ENCODE assay signal across 19 cellular contexts in the genomic region with DNA sequence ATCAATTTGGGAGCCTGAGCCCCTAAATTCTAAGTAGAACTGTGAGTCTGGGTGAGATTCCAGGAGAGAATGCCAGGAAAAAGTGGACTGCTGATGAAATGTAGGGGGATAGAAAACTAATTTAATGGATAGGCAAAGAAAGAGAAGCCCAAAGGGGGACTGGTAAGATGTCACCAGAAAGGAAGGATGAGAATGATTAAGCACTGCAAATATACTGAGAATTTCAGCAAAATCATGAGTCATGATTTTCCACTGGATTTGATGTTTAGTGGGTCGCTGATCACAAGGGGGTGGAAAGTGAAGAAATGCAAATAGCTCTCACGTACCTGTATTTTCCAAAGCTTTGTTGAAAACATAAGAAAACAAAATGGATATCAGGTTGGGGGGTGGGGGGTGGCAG.
A peak's percentile ranks its signal among the peaks of the same experiment; 100 is the strongest.
DNase-seq lines count a peak whose midpoint lies in the region; ATAC-seq and TF ChIP-seq lines count a peak whose summit lies in the region.
"Had no signal": no experiment of that assay in that cellular context is flagged by ENCODE, and none has a peak within 500 bp of the region (broad histone marks: within the 10 kb centered on the region; RNA-seq: fewer than 3 reads in every experiment).

No MANE protein-coding gene starts in this region.

- POLR2A ChIA-PET in activated CD8-positive, alpha-beta T cell treated with anti-CD3 and anti-CD28 coated beads for 36 hours (lab: Charles Lee) = no interaction called here
- POLR2A ChIA-PET in activated CD8-positive, alpha-beta T cell treated with anti-CD3 and anti-CD28 coated beads, Interleukin-2, amount 10 ng/mL, durations not matched to agents 7 days and 5 days (lab: Charles Lee) = interaction anchor here (0.9 kb wide), 1 partner anchor 18 kb away, joined by 3 read pairs; no protein-coding TSS in a partner anchor

- H3K36me3 Mint-ChIP-seq in activated CD8-positive, alpha-beta T cell treated with anti-CD3 and anti-CD28 coated beads for 36 hours (ENCODE audit: low read depth) = peaks cover 35% of the 10 kb centered on the region
- peaks cover 5% of the 10 kb centered on the region for H3K36me3 Mint-ChIP-seq in activated CD8-positive, alpha-beta T cell treated with anti-CD3 and anti-CD28 coated beads, Interleukin-2, amount 10 ng/mL, durations not matched to agents 7 days and 5 days (ENCODE audit: low read depth)
- no peaks in the 10 kb centered on the region for H3K36me3 Mint-ChIP-seq in brain

- TF ChIP-seq CTCF in activated CD8-positive, alpha-beta T cell treated with anti-CD3 and anti-CD28 coated beads for 36 hours (IDR thresholded peaks at IDR 0.05) = no peak
- no peak for TF ChIP-seq CTCF in brain (conservative IDR thresholded peaks at IDR 0.05)

- H3K4me1 Mint-ChIP-seq in activated CD8-positive, alpha-beta T cell treated with anti-CD3 and anti-CD28 coated beads for 36 hours (ENCODE audit: low read depth) = peaks cover 15% of the 10 kb centered on the region
- no peaks in the 10 kb centered on the region for H3K4me1 Mint-ChIP-seq in activated CD8-positive, alpha-beta T cell treated with anti-CD3 and anti-CD28 coated beads, Interleukin-2, amount 10 ng/mL, durations not matched to agents 7 days and 5 days (ENCODE audit: low read depth)
- H3K4me1 Mint-ChIP-seq in brain = peaks cover 17% of the 10 kb centered on the region
- H3K4me1 Mint-ChIP-seq: memory B cell had no signal

- intact Hi-C loops in activated CD8-positive, alpha-beta T cell treated with anti-CD3 and anti-CD28 coated beads for 36 hours (cut with micrococcal nuclease) = no loop called here

- no peak overlapping the region for H3K4me3 Mint-ChIP-seq in activated CD8-positive, alpha-beta T cell treated with anti-CD3 and anti-CD28 coated beads for 36 hours
- no peak overlapping the region for H3K4me3 Mint-ChIP-seq in activated CD8-positive, alpha-beta T cell treated with anti-CD3 and anti-CD28 coated beads, Interleukin-2, amount 10 ng/mL, durations not matched to agents 7 days and 5 days
- H3K4me3 Mint-ChIP-seq in brain = no peak overlapping the region
- H3K4me3 Mint-ChIP-seq: activated CD4-positive, alpha-beta memory T cell treated with anti-CD3 and anti-CD28 coated beads, Interleukin-2, amount 10 ng/mL, durations not matched to agents 7 days and 5 days; memory B cell; nephron progenitor cell had no signal

- no peaks in the 10 kb centered on the region for H3K27me3 Mint-ChIP-seq in activated CD8-positive, alpha-beta T cell treated with anti-CD3 and anti-CD28 coated beads for 36 hours
- H3K27me3 Mint-ChIP-seq in activated CD8-positive, alpha-beta T cell treated with anti-CD3 and anti-CD28 coated beads, Interleukin-2, amount 10 ng/mL, durations not matched to agents 7 days and 5 days (ENCODE audit: low read depth) = no peaks in the 10 kb centered on the region
- H3K27me3 Mint-ChIP-seq in brain = no peaks in the 10 kb centered on the region
- H3K27me3 Mint-ChIP-seq: activated CD4-positive, alpha-beta memory T cell treated with anti-CD3 and anti-CD28 coated beads, Interleukin-2, amount 10 ng/mL, durations not matched to agents 7 days and 5 days; IgD-negative memory B cell; memory B cell had no signal

- no peaks in the 10 kb centered on the region for H3K9me3 Mint-ChIP-seq in activated CD8-positive, alpha-beta T cell treated with anti-CD3 and anti-CD28 coated beads for 36 hours
- H3K9me3 Mint-ChIP-seq in activated CD8-positive, alpha-beta T cell treated with anti-CD3 and anti-CD28 coated beads, Interleukin-2, amount 10 ng/mL, durations not matched to agents 7 days and 5 days (ENCODE audit: insufficient read depth) = no peaks in the 10 kb centered on the region
- H3K9me3 Mint-ChIP-seq in brain = peaks cover 0 to 3% (median 0%) of the 10 kb centered on the region in 5 experiments
- H3K9me3 Mint-ChIP-seq: activated CD4-positive, alpha-beta memory T cell treated with anti-CD3 and anti-CD28 coated beads, Interleukin-2, amount 10 ng/mL, durations not matched to agents 7 days and 5 days; IgD-negative memory B cell; memory B cell; nephron progenitor cell had no signal

- no peak for ATAC-seq in activated CD8-positive, alpha-beta T cell treated with anti-CD3 and anti-CD28 coated beads for 36 hours
- no peak for ATAC-seq in activated CD8-positive, alpha-beta T cell treated with anti-CD3 and anti-CD28 coated beads, Interleukin-2, amount 10 ng/mL, durations not matched to agents 7 days and 5 days
- no peak for ATAC-seq in GM21723 (IDR thresholded peaks at IDR 0.05; ENCODE audit: unreplicated experiment)
- no peak for ATAC-seq in HG03565 (IDR thresholded peaks at IDR 0.05; ENCODE audit: unreplicated experiment)
- ATAC-seq: gastrocnemius medialis had no signal

- peak overlapping the region; percentile 26 for H3K27ac Mint-ChIP-seq in activated CD8-positive, alpha-beta T cell treated with anti-CD3 and anti-CD28 coated beads for 36 hours
- no peak overlapping the region for H3K27ac Mint-ChIP-seq in activated CD8-positive, alpha-beta T cell treated with anti-CD3 and anti-CD28 coated beads, Interleukin-2, amount 10 ng/mL, durations not matched to agents 7 days and 5 days
- H3K27ac Mint-ChIP-seq in brain = peak overlapping the region in 4 of 5 experiments; percentile 1 to 47 (median 8)
- H3K27ac Mint-ChIP-seq: activated CD4-positive, alpha-beta memory T cell treated with anti-CD3 and anti-CD28 coated beads, Interleukin-2, amount 10 ng/mL, durations not matched to agents 7 days and 5 days; IgD-negative memory B cell; memory B cell; nephron progenitor cell had no signal

- no peak for DNase-seq in activated CD8-positive, alpha-beta T cell treated with anti-CD3 and anti-CD28 coated beads for 36 hours
- no peak for DNase-seq in activated CD8-positive, alpha-beta T cell treated with anti-CD3 and anti-CD28 coated beads, Interleukin-2, amount 10 ng/mL, durations not matched to agents 7 days and 5 days
- DNase-seq in LHCN-M2 (ENCODE audit: low read depth) (peak; percentile 25), renal cortical epithelial cell (ENCODE audit: low read depth) (peak; percentile 48), NCI-H2171 treated with DMSO at 0.1 percent for 48 hours (lab: John Stamatoyannopoulos, UW) (no peak)
- DNase-seq: activated CD4-positive, alpha-beta memory T cell treated with anti-CD3 and anti-CD28 coated beads, Interleukin-2, amount 10 ng/mL, durations not matched to agents 7 days and 5 days; activated effector memory CD4-positive, alpha-beta T cell treated with anti-CD3 and anti-CD28 coated beads, Interleukin-2, amount 50 U/mL, for 16 hours; COR-L47; effector CD8-positive, alpha-beta T cell; gastrocnemius medialis; GF-D8; nephron progenitor cell; retina; tibial artery had no signal

- CTCF ChIA-PET in activated CD8-positive, alpha-beta T cell treated with anti-CD3 and anti-CD28 coated beads for 36 hours (lab: Charles Lee) = interaction anchor here (1.4 kb wide), 1 partner anchor 95 kb away, joined by 4 read pairs; no protein-coding TSS in a partner anchor
- CTCF ChIA-PET in activated CD8-positive, alpha-beta T cell treated with anti-CD3 and anti-CD28 coated beads, Interleukin-2, amount 10 ng/mL, durations not matched to agents 7 days and 5 days (lab: Charles Lee) = no interaction called here

Comparison
In these comparisons a context has a peak if more than half of its experiments do, and no peak if none do; other contexts are left out.
1. DNase-seq: peak in LHCN-M2 (single experiment) and renal cortical epithelial cell (single experiment); none in activated CD8-positive, alpha-beta T cell treated with anti-CD3 and anti-CD28 coated beads for 36 hours (single experiment), activated CD8-positive, alpha-beta T cell treated with anti-CD3 and anti-CD28 coated beads, Interleukin-2, amount 10 ng/mL, durations not matched to agents 7 days and 5 days (single experiment) and NCI-H2171 treated with DMSO at 0.1 percent for 48 hours (single experiment).